29 cellular contexts compared by ENCODE assay signal in the genomic region with DNA sequence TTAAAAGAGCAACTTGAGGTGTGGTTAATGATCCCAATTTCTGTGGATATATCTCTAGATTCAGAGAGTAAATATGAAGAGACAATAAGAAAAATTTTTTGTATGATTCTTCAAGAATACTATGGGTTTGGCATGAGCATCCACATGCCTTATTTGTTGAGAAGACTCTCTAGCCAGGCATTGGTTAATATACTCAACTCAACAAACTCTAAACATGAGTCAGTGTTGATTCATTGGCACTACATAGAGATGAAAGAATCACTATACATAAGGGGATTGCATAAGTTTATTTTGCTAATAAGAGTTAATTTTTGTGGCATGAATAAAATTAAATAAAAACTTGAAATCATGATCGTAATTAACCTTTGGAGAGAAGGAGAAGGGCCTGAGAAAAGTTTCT.
"Had no signal": no experiment of that assay in that cellular context is flagged by ENCODE, and none has a peak within 500 bp of the region (broad histone marks: within the 10 kb centered on the region; RNA-seq: fewer than 3 reads in every experiment).

No MANE protein-coding gene starts in this region.

- H3K4me1 ChIP-seq: colonic mucosa had no signal

- FAIRE-seq: astrocyte, endometrium, endothelial cell of umbilical vein, frontal cortex had no signal

- DNase-seq: activated CD4-positive, alpha-beta memory T cell treated with anti-CD3 and anti-CD28 coated beads, Interleukin-2, amount 10 ng/mL, durations not matched to agents 7 days and 5 days; activated CD4-positive, alpha-beta T cell treated with anti-CD3 and anti-CD28 coated beads for 36 hours; activated CD4-positive, alpha-beta T cell treated with anti-CD3 and anti-CD28 coated beads, Interleukin-2, amount 10 ng/mL, durations not matched to agents 7 days and 5 days; activated CD4-positive, alpha-beta T cell treated with anti-CD3 and anti-CD28 coated beads, Interleukin-2, amount 50 U/mL, for 4 hours; activated CD4-positive, CD25-positive, alpha-beta regulatory T cell; activated CD4-positive, CD25-positive, alpha-beta regulatory T cell treated with anti-CD3 and anti-CD28 coated beads, Interleukin-2, amount 50 U/mL, for 72 hours; activated CD8-positive, alpha-beta memory T cell treated with anti-CD3 and anti-CD28 coated beads, Interleukin-2, amount 50 U/mL, for 48 hours; activated effector memory CD4-positive, alpha-beta T cell treated with Interleukin-2 at 50 U/mL for 16 hours; activated gamma-delta T cell treated with Interleukin-2 at 50 U/mL for 16 hours; activated naive CD4-positive, alpha-beta T cell treated with anti-CD3 and anti-CD28 coated beads, Interleukin-2, amount 50 U/mL, for 16 hours; activated naive CD4-positive, alpha-beta T cell treated with Interleukin-2 at 50 U/mL for 16 hours; activated T-cell treated with anti-CD3 and anti-CD28 coated beads for 4 hours; activated T-cell treated with anti-CD3 and anti-CD28 coated beads, Interleukin-2, amount 50 U/mL, for 24 hours; amniotic stem cell; anterior cingulate cortex; brain microvascular endothelial cell; caudate nucleus; cerebellar nuclear complex; colonic mucosa; effector CD8-positive, alpha-beta T cell; foreskin fibroblast; head of caudate nucleus; T-helper 2 cell had no signal

- ATAC-seq: activated CD4-positive, alpha-beta T cell treated with anti-CD3 and anti-CD28 coated beads for 36 hours; activated T-helper 17 cell treated with anti-CD3 and anti-CD28 coated beads, Interleukin-2, amount 50 U/mL, for 72 hours; esophagus mucosa had no signal

- H3K36me3 ChIP-seq: brain microvascular endothelial cell, colonic mucosa had no signal

- H3K27ac ChIP-seq: brain microvascular endothelial cell, colonic mucosa had no signal

- H3K9me3 ChIP-seq: colonic mucosa had no signal

- H3K4me3 ChIP-seq: colonic mucosa had no signal

- H3K27me3 ChIP-seq: brain microvascular endothelial cell, colonic mucosa had no signal
